ENCODE assay signal across 1 cellular context in genomic region chr6:111306104-111306888, GRCh38.
TF ChIP-seq lines count a peak whose summit lies in the region.

No MANE protein-coding gene starts in this region.

TF ChIP-seq in H1, 55 proteins besides CTCF, POLR2A, EP300 and RAD21 (continued from another document):
- no peak for TF ChIP-seq JUN (IDR thresholded peaks at IDR 0.05; ENCODE audit: low read depth, low read length)
- no peak for TF ChIP-seq ATF2 (IDR thresholded peaks at IDR 0.05; ENCODE audit: low read length)
- TF ChIP-seq E2F6 (IDR thresholded peaks at IDR 0.05) = no peak
- TF ChIP-seq SIRT6 (IDR thresholded peaks at IDR 0.05; ENCODE audit: low read length) = no peak
- no peak for TF ChIP-seq ATF3 (IDR thresholded peaks at IDR 0.05; ENCODE audit: insufficient read depth, low read depth, low read length)
- no peak for TF ChIP-seq EGR1 (IDR thresholded peaks at IDR 0.05; ENCODE audit: borderline replicate concordance, low read depth, low read length)
- no peak for TF ChIP-seq YY1 (IDR thresholded peaks at IDR 0.05; ENCODE audit: low read depth, low read length)
